19 cellular contexts compared by ENCODE assay signal in the genomic region with DNA sequence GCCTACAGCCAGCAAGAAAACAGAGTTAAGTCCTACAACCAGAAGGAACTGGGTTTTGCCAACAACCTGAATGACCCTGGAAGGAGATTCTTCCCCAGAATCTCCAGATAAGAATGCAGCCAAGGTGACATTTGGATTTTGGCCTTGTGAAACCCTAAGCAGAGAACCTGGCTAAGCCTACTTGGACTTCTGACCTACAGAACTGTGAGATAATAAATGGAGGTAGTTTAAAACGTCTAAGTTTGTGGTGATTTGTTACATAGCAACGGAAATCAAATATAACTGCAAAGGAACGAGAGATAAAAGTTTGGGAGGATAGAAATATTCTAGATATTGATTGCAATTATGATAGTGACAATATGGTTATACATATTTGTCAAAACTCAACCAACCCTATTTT.
"Had no signal": no experiment of that assay in that cellular context is flagged by ENCODE, and none has a peak within 500 bp of the region (broad histone marks: within the 10 kb centered on the region; RNA-seq: fewer than 3 reads in every experiment).

No MANE protein-coding gene starts in this region.

- H3K9me3 Mint-ChIP-seq: activated naive CD4-positive, alpha-beta T cell treated with anti-CD3 and anti-CD28 coated beads, Interleukin-2, amount 50 U/mL, for 24 hours; activated T-cell treated with anti-CD3 and anti-CD28 coated beads, Interleukin-2, amount 50 U/mL, for 24 hours; naive thymus-derived CD8-positive, alpha-beta T cell had no signal

- DNase-seq: activated CD4-positive, alpha-beta memory T cell treated with anti-CD3 and anti-CD28 coated beads for 36 hours; activated CD8-positive, alpha-beta memory T cell treated with anti-CD3 and anti-CD28 coated beads, Interleukin-2, amount 10 ng/mL, durations not matched to agents 7 days and 5 days; activated effector memory CD4-positive, alpha-beta T cell treated with Interleukin-2 at 50 U/mL for 16 hours; activated T-cell treated with anti-CD3 and anti-CD28 coated beads, Interleukin-2, amount 50 U/mL, for 24 hours; caudate nucleus; colonic mucosa; naive thymus-derived CD8-positive, alpha-beta T cell; occipital lobe; stimulated activated naive CD8-positive, alpha-beta T cell treated with anti-CD3 and anti-CD28 coated beads, Interleukin-15, amount 100 ng/mL, for 72 hours; T-helper 1 cell; T1000; upper lobe of left lung had no signal

- H3K9me3 ChIP-seq: colonic mucosa, right atrium auricular region, upper lobe of left lung had no signal

- H3K27me3 Mint-ChIP-seq: activated CD4-positive, alpha-beta memory T cell treated with anti-CD3 and anti-CD28 coated beads for 36 hours; activated CD8-positive, alpha-beta memory T cell treated with anti-CD3 and anti-CD28 coated beads, Interleukin-2, amount 10 ng/mL, durations not matched to agents 7 days and 5 days; activated naive CD4-positive, alpha-beta T cell treated with anti-CD3 and anti-CD28 coated beads, Interleukin-2, amount 50 U/mL, for 24 hours; activated T-cell treated with anti-CD3 and anti-CD28 coated beads, Interleukin-2, amount 50 U/mL, for 24 hours; naive thymus-derived CD8-positive, alpha-beta T cell; progenitor cell of endocrine pancreas; stimulated activated naive CD8-positive, alpha-beta T cell treated with anti-CD3 and anti-CD28 coated beads, Interleukin-15, amount 100 ng/mL, for 72 hours had no signal

- FAIRE-seq: endometrium, islet of Langerhans had no signal

- H3K27ac ChIP-seq: colonic mucosa, right atrium auricular region, skin epidermis, upper lobe of left lung had no signal

- H3K4me1 ChIP-seq: colonic mucosa had no signal

- H3K27ac Mint-ChIP-seq: activated CD4-positive, alpha-beta memory T cell treated with anti-CD3 and anti-CD28 coated beads for 36 hours; activated naive CD4-positive, alpha-beta T cell treated with anti-CD3 and anti-CD28 coated beads, Interleukin-2, amount 50 U/mL, for 24 hours; progenitor cell of endocrine pancreas; stimulated activated naive CD8-positive, alpha-beta T cell treated with anti-CD3 and anti-CD28 coated beads, Interleukin-15, amount 100 ng/mL, for 72 hours had no signal

- ATAC-seq: activated CD8-positive, alpha-beta memory T cell treated with anti-CD3 and anti-CD28 coated beads, Interleukin-2, amount 10 ng/mL, durations not matched to agents 7 days and 5 days; naive thymus-derived CD8-positive, alpha-beta T cell; stimulated activated naive CD8-positive, alpha-beta T cell treated with anti-CD3 and anti-CD28 coated beads, Interleukin-15, amount 100 ng/mL, for 72 hours had no signal

- H3K4me3 ChIP-seq: colonic mucosa, lung, right atrium auricular region, skin epidermis, upper lobe of left lung had no signal

- H3K36me3 ChIP-seq: colonic mucosa, right atrium auricular region, upper lobe of left lung had no signal

- H3K27me3 ChIP-seq: colonic mucosa, right atrium auricular region, upper lobe of left lung had no signal

- H3K4me3 Mint-ChIP-seq: activated CD4-positive, alpha-beta memory T cell treated with anti-CD3 and anti-CD28 coated beads for 36 hours; activated naive CD4-positive, alpha-beta T cell treated with anti-CD3 and anti-CD28 coated beads, Interleukin-2, amount 50 U/mL, for 24 hours; activated T-cell treated with anti-CD3 and anti-CD28 coated beads, Interleukin-2, amount 50 U/mL, for 24 hours; naive thymus-derived CD8-positive, alpha-beta T cell had no signal
